In the genomic region with DNA sequence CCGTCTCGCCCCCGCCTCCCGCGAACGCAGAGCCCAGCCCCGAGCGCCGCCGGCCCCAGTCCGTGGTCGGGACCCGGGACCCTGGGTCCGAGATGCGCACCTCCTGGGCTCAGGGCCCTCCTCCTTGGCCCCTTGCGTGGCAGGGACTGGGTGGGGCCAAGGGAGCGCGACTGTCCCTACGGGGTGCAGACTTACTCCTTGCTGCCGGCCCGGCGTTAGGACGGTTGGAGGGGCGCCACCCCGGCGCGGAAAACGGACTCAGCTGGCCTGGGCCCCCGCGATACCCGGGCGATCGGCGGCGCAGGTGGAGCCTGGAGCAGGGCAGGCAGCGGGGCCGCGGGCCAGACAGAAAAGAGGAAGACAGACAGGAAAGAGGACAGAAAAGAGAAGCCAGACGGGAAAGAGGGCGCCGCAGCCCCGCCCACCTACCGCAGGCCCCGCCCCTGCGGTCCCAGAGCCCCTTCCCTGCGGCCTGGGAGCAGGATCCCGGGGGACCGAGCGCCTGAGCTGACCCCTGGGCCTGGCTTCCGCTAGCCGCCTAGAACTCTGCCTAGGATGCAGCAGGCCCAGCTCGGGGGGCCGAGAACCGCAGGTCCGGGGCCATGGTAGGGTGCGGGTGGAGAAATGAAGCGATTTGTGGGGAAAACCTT, we compare ENCODE assay signal across 8 cellular contexts. TPM values are rescaled to one million over a fixed set of nuclear protein-coding genes. Genes with fewer than 3 reads are reported as not detected.
DNase-seq lines count a peak whose midpoint lies in the region; ATAC-seq and TF ChIP-seq lines count a peak whose summit lies in the region.

Gene GBGT1 (minus strand): TSS at position 356 of the 650 bp plus-strand sequence. CDS start 1,502 bp downstream, outside the sequence.

- H3K9me3 ChIP-seq in CD4-positive, alpha-beta T cell (ENCODE audit: control insufficient read depth, low read length) = no peaks in the 10 kb centered on the region
- H3K9me3 ChIP-seq in SK-N-MC (ENCODE audit: low read depth, low read length) = no peaks in the 10 kb centered on the region

- DNase-seq in CD4-positive, alpha-beta T cell = peak in 5 of 10 experiments; percentile 18 to 56 (median 25)
- no peak for DNase-seq in SK-N-MC (ENCODE audit: low read depth, low spot score)
- peak; percentile 81 for DNase-seq in cerebellum (ENCODE audit: low spot score)
- DNase-seq in stimulated activated naive CD4-positive, alpha-beta T cell (lab: John Stamatoyannopoulos, UW) = peak in 4 of 6 experiments; percentile 21 to 32 (median 24)
- DNase-seq in effector CD4-positive, alpha-beta T cell = no peak

- H3K27ac Mint-ChIP-seq in CD4-positive, alpha-beta T cell = no peak within 1 kb of the TSS

- no peak for TF ChIP-seq CTCF in CD4-positive, alpha-beta T cell (IDR thresholded peaks at IDR 0.05)

- peak within 1 kb of the TSS; percentile 76 for H3K4me3 ChIP-seq in SK-N-MC

- CTCF ChIA-PET in CD4-positive, alpha-beta T cell (lab: Charles Lee) = no interaction called here

- no peaks in the 10 kb centered on the region for H3K27me3 ChIP-seq in CD4-positive, alpha-beta T cell (ENCODE audit: control insufficient read depth, insufficient read depth, low read length)
- H3K27me3 ChIP-seq in layer of hippocampus (ENCODE audit: control insufficient read depth, insufficient read depth, low read length) = peaks cover 3% of the 10 kb centered on the region

- no peaks in the 10 kb centered on the region for H3K36me3 ChIP-seq in SK-N-MC (ENCODE audit: insufficient read depth, low read length)

- peak within 1 kb of the TSS; percentile 59 for H3K9ac ChIP-seq in SK-N-MC (ENCODE audit: insufficient read length)

- no peaks in the 10 kb centered on the region for H3K9me3 Mint-ChIP-seq in CD4-positive, alpha-beta T cell

- H3K27me3 Mint-ChIP-seq in CD4-positive, alpha-beta T cell = no peaks in the 10 kb centered on the region

- ATAC-seq in CD4-positive, alpha-beta T cell (ENCODE audit: poor library complexity) = peak; percentile 60
- ATAC-seq in GM21423 (IDR thresholded peaks at IDR 0.05; ENCODE audit: unreplicated experiment) (peak; percentile 57), HG02588 (IDR thresholded peaks at IDR 0.05; ENCODE audit: unreplicated experiment) (no peak)

- H3K4me3 Mint-ChIP-seq in CD4-positive, alpha-beta T cell = peak within 1 kb of the TSS; percentile 80

- POLR2A ChIA-PET in CD4-positive, alpha-beta T cell (lab: Charles Lee) = interaction anchor here (1.2 kb wide), 1 partner anchor 20 kb away, joined by 3 read pairs; no protein-coding TSS in a partner anchor

- intact Hi-C loops in CD4-positive, alpha-beta T cell (cut with DNase I, micrococcal nuclease) = no loop called here

- peaks cover 13% of the 10 kb centered on the region for H3K4me1 Mint-ChIP-seq in CD4-positive, alpha-beta T cell (ENCODE audit: low read depth)

- H3K27ac ChIP-seq in CD4-positive, alpha-beta T cell (ENCODE audit: low read depth, low read length) = no peak within 1 kb of the TSS
- H3K27ac ChIP-seq in SK-N-MC (no peak within 1 kb of the TSS), layer of hippocampus (ENCODE audit: low read depth, low read length) (peak within 1 kb of the TSS; percentile 73)

- H3K36me3 Mint-ChIP-seq in CD4-positive, alpha-beta T cell (ENCODE audit: low read depth) = no peaks in the 10 kb centered on the region

RNA-seq across cellular contexts. Expression of gene GBGT1, which starts in this region (rescaled TPM):
- 1 to 10 TPM; 1.3 to 1.8 TPM for total RNA-seq in CD4-positive, alpha-beta T cell
- total RNA-seq in cerebellum = 3.0 TPM

Comparison
In these comparisons a context has a peak if more than half of its experiments do, and no peak if none do; other contexts are left out.
1. DNase-seq: peak in cerebellum (single experiment) and stimulated activated naive CD4-positive, alpha-beta T cell (4 of 6); none in SK-N-MC (single experiment) and effector CD4-positive, alpha-beta T cell (single experiment).